ENCODE assay signal across 1 cellular context in the genomic region with DNA sequence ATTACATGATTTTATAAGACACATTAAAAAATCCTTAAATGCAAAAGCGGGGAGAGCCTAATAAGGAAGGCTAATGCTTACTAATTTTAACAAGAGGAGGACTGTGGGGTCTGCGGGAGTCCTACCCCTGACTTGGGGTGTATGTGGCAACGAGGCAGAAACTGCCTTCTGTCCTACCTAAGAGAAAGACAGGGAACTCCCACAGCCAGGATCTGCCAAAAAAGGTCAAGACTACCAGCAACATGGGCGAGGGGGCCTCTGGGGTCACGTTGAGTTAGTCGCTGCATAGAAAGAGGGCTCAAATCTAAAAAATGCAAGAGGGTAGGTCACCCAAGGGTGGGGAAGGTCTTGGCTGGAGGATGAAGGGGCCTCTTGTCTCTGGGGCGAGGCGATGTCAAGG.
TF ChIP-seq lines count a peak whose summit lies in the region.

No MANE protein-coding gene starts in this region.

TF ChIP-seq in SK-N-SH, 30 proteins besides CTCF, POLR2A, EP300 and RAD21:
- TF ChIP-seq RCOR1 (IDR thresholded peaks at IDR 0.05; ENCODE audit: low read length) (no peak), JUND (IDR thresholded peaks at IDR 0.05) (no peak), MXI1 (IDR thresholded peaks at IDR 0.05; ENCODE audit: low read depth, low read length) (no peak), FOXM1 (IDR thresholded peaks at IDR 0.05; ENCODE audit: low read depth) (no peak), RFX5 (IDR thresholded peaks at IDR 0.05; ENCODE audit: low read length) (no peak), EZH2phosphoT487 (IDR thresholded peaks at IDR 0.05; ENCODE audit: borderline replicate concordance, low read depth) (no peak), TEAD4 (IDR thresholded peaks at IDR 0.05; ENCODE audit: borderline replicate concordance, insufficient read depth) (no peak), TCF12 (IDR thresholded peaks at IDR 0.05) (no peak), CHD2 (IDR thresholded peaks at IDR 0.05; ENCODE audit: low read length, partially characterized antibody) (no peak), TAF1 (IDR thresholded peaks at IDR 0.05; ENCODE audit: borderline replicate concordance, low read depth, low read length) (no peak), ZBTB33 (IDR thresholded peaks at IDR 0.05; ENCODE audit: borderline replicate concordance, low read depth) (no peak), POLR2AphosphoS5 (IDR thresholded peaks at IDR 0.05; ENCODE audit: low read depth, low read length) (no peak), YY1 (IDR thresholded peaks at IDR 0.05; ENCODE audit: low read depth) (no peak), FOXJ3 (CRISPR knock-in tag; IDR thresholded peaks at IDR 0.05) (no peak), GATA2 (CRISPR knock-in tag; IDR thresholded peaks at IDR 0.05) (no peak)
- TF ChIP-seq, protein P1, sequence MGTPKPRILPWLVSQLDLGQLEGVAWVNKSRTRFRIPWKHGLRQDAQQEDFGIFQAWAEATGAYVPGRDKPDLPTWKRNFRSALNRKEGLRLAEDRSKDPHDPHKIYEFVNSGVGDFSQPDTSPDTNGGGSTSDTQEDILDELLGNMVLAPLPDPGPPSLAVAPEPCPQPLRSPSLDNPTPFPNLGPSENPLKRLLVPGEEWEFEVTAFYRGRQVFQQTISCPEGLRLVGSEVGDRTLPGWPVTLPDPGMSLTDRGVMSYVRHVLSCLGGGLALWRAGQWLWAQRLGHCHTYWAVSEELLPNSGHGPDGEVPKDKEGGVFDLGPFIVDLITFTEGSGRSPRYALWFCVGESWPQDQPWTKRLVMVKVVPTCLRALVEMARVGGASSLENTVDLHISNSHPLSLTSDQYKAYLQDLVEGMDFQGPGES (IDR thresholded peaks at IDR 0.05; ENCODE audit: low read depth, low read length) = no peak
- TF ChIP-seq, protein P2, sequence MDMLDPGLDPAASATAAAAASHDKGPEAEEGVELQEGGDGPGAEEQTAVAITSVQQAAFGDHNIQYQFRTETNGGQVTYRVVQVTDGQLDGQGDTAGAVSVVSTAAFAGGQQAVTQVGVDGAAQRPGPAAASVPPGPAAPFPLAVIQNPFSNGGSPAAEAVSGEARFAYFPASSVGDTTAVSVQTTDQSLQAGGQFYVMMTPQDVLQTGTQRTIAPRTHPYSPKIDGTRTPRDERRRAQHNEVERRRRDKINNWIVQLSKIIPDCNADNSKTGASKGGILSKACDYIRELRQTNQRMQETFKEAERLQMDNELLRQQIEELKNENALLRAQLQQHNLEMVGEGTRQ (IDR thresholded peaks at IDR 0.05; ENCODE audit: borderline replicate concordance, low read depth, low read length) = no peak
TF ChIP-seq in SK-N-SH: peak in this region for 0.
